ENCODE assay signal across 8 cellular contexts in the genomic region with DNA sequence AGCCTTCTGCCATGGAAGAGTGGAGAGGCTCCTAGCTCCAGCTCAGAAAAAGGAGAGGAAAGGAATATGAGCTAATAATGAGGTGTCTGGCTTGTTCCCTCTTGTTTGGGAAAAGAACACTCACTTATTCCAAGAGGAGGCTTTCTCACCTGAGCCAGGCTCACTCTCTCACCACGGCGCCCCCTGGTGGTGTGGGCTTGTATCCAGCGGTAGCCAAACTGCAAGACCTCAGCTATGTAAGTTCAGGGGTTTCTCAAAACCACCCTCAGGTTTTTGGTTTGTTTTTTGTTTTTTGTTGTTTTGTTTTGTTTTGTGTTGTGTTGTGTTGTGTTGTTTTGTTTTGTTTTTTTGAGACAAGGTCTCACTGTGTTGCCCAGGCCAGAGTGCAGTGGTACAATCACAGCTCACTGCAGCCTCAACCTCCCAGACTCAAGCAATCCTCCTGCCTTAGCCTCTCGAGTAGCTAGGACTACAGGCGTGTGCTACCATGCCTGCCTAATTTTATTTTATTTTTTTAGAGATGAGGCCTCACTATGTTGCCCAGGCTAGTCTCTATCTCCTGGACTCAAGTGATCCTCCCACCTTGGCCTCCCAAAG.
DNase-seq lines count a peak whose midpoint lies in the region; ATAC-seq and TF ChIP-seq lines count a peak whose summit lies in the region.

No MANE protein-coding gene starts in this region.

- H3K36me3 Mint-ChIP-seq in Caco-2 (ENCODE audit: insufficient read depth, unreplicated experiment) (no peaks in the 10 kb centered on the region), progenitor cell of endocrine pancreas (ENCODE audit: insufficient read depth) (no peaks in the 10 kb centered on the region)
- H3K36me3 Mint-ChIP-seq in activated T-helper 1 cell treated with anti-CD3 and anti-CD28 coated beads, Interleukin-12 subunit alpha, Interleukin-12 subunit beta, Interleukin-2, Interleukin-4 antibody, amounts not matched to agents 30 ng/mL and 10 ng/mL and 1 ng/mL, durations not matched to agents 14 hours and 24 hours and 36 hours (ENCODE audit: low read depth), result no peaks in the 10 kb centered on the region

- H3K9ac ChIP-seq in OCI-LY3 (ENCODE audit: low read length), result no peak overlapping the region

- no TSS peak for BruUV-seq in Caco-2 (replicated peaks; lab: Mats Ljungman, UMichigan)

- DNase-seq in Caco-2 (peak; percentile 76 to 87), foreskin keratinocyte (peak; percentile 6 to 20), progenitor cell of endocrine pancreas (ENCODE audit: low spot score, unreplicated experiment) (peak; percentile 84)
- DNase-seq in activated T-helper 1 cell treated with anti-CD3 and anti-CD28 coated beads, Interleukin-12 subunit alpha, Interleukin-12 subunit beta, Interleukin-2, Interleukin-4 antibody, amounts not matched to agents 30 ng/mL and 10 ng/mL and 1 ng/mL, durations not matched to agents 14 hours and 24 hours and 36 hours (ENCODE audit: low spot score), result peak; percentile 42

- no peak overlapping the region for H3K27ac ChIP-seq in OCI-LY3 (ENCODE audit: low read length)
- no peak overlapping the region for H3K27ac ChIP-seq in foreskin keratinocyte

- CTCF ChIA-PET in Caco-2 (lab: Charles Lee), result interaction anchor here (0.6 to 1.5 kb wide), 12 partner anchors 9 to 325 kb away, joined by 3 to 10 read pairs (median 4); no protein-coding TSS in a partner anchor

- H3K4me2 ChIP-seq in OCI-LY3 (ENCODE audit: low read length), result no peak overlapping the region

- no peaks in the 10 kb centered on the region for H3K27me3 Mint-ChIP-seq in Caco-2 (ENCODE audit: insufficient read depth, unreplicated experiment)
- peaks cover 4% of the 10 kb centered on the region for H3K27me3 Mint-ChIP-seq in activated T-helper 1 cell treated with anti-CD3 and anti-CD28 coated beads, Interleukin-12 subunit alpha, Interleukin-12 subunit beta, Interleukin-2, Interleukin-4 antibody, amounts not matched to agents 30 ng/mL and 10 ng/mL and 1 ng/mL, durations not matched to agents 14 hours and 24 hours and 36 hours (ENCODE audit: insufficient read depth)
- H3K27me3 Mint-ChIP-seq in progenitor cell of endocrine pancreas, result peaks cover 14% of the 10 kb centered on the region

- ATAC-seq in HG02610 (IDR thresholded peaks at IDR 0.05; ENCODE audit: unreplicated experiment), result peak; percentile 51
- peak; percentile 46 for ATAC-seq in foreskin keratinocyte
- no peak for ATAC-seq in HG03565 (IDR thresholded peaks at IDR 0.05; ENCODE audit: unreplicated experiment)
- no peak for ATAC-seq in HG03457 (IDR thresholded peaks at IDR 0.05; ENCODE audit: unreplicated experiment)

- POLR2A ChIA-PET in Caco-2 (lab: Charles Lee), result no interaction called here

- H3K9me3 ChIP-seq in Caco-2 (no peaks in the 10 kb centered on the region), OCI-LY3 (ENCODE audit: insufficient read depth, low read length) (no peaks in the 10 kb centered on the region)

- peak; percentile 88 to 93 for TF ChIP-seq CTCF in Caco-2 (IDR thresholded peaks at IDR 0.05; ENCODE audit: insufficient read depth in 1 of 2, low read depth in 1 of 2, low read length in 1 of 2, severe bottlenecking in 1 of 2, unreplicated experiment in 1 of 2)
- TF ChIP-seq CTCF in OCI-LY3 (IDR thresholded peaks at IDR 0.05; ENCODE audit: low read depth, low read length), result peak; percentile 87
- TF ChIP-seq CTCF in foreskin keratinocyte (conservative IDR thresholded peaks at IDR 0.05), result peak; percentile 69
- TF ChIP-seq CTCF in progenitor cell of endocrine pancreas (IDR thresholded peaks at IDR 0.05; ENCODE audit: unreplicated experiment), result peak; percentile 92

- H3K27me3 ChIP-seq in Caco-2 (replicated peaks; ENCODE audit: control insufficient read depth, insufficient read depth, low read length) (no peaks in the 10 kb centered on the region), OCI-LY3 (ENCODE audit: low read depth, low read length) (peaks cover 19% of the 10 kb centered on the region), foreskin keratinocyte (no peaks in the 10 kb centered on the region)

- no peaks in the 10 kb centered on the region for H3K36me3 ChIP-seq in Caco-2 (ENCODE audit: control insufficient read depth, insufficient read depth, low read length)
- no peaks in the 10 kb centered on the region for H3K36me3 ChIP-seq in OCI-LY3 (replicated peaks; ENCODE audit: low read depth, low read length)

- H3K79me2 ChIP-seq in OCI-LY3 (ENCODE audit: low read length), result no peaks in the 10 kb centered on the region

- H3K9me3 Mint-ChIP-seq in Caco-2 (ENCODE audit: unreplicated experiment) (no peaks in the 10 kb centered on the region), progenitor cell of endocrine pancreas (ENCODE audit: low read depth) (peaks cover 3% of the 10 kb centered on the region)
- H3K9me3 Mint-ChIP-seq in activated T-helper 1 cell treated with anti-CD3 and anti-CD28 coated beads, Interleukin-12 subunit alpha, Interleukin-12 subunit beta, Interleukin-2, Interleukin-4 antibody, amounts not matched to agents 30 ng/mL and 10 ng/mL and 1 ng/mL, durations not matched to agents 14 hours and 24 hours and 36 hours, result no peaks in the 10 kb centered on the region

- H3K4me1 Mint-ChIP-seq in Caco-2 (ENCODE audit: low read depth, unreplicated experiment) (no peaks in the 10 kb centered on the region), progenitor cell of endocrine pancreas (ENCODE audit: low read depth) (no peaks in the 10 kb centered on the region)
- no peaks in the 10 kb centered on the region for H3K4me1 Mint-ChIP-seq in activated T-helper 1 cell treated with anti-CD3 and anti-CD28 coated beads, Interleukin-12 subunit alpha, Interleukin-12 subunit beta, Interleukin-2, Interleukin-4 antibody, amounts not matched to agents 30 ng/mL and 10 ng/mL and 1 ng/mL, durations not matched to agents 14 hours and 24 hours and 36 hours (ENCODE audit: low read depth)

- no peak overlapping the region for H3K27ac Mint-ChIP-seq in Caco-2 (ENCODE audit: unreplicated experiment)
- H3K27ac Mint-ChIP-seq in activated T-helper 1 cell treated with anti-CD3 and anti-CD28 coated beads, Interleukin-12 subunit alpha, Interleukin-12 subunit beta, Interleukin-2, Interleukin-4 antibody, amounts not matched to agents 30 ng/mL and 10 ng/mL and 1 ng/mL, durations not matched to agents 14 hours and 24 hours and 36 hours, result no peak overlapping the region
- H3K27ac Mint-ChIP-seq in progenitor cell of endocrine pancreas, result no peak overlapping the region

- H3K4me3 Mint-ChIP-seq in Caco-2 (ENCODE audit: unreplicated experiment) (no peak overlapping the region), progenitor cell of endocrine pancreas (ENCODE audit: low read depth) (no peak overlapping the region)
- no peak overlapping the region for H3K4me3 Mint-ChIP-seq in activated T-helper 1 cell treated with anti-CD3 and anti-CD28 coated beads, Interleukin-12 subunit alpha, Interleukin-12 subunit beta, Interleukin-2, Interleukin-4 antibody, amounts not matched to agents 30 ng/mL and 10 ng/mL and 1 ng/mL, durations not matched to agents 14 hours and 24 hours and 36 hours

- H3K4me1 ChIP-seq in Caco-2, result no peaks in the 10 kb centered on the region
- no peaks in the 10 kb centered on the region for H3K4me1 ChIP-seq in OCI-LY3 (ENCODE audit: low read length)
- H3K4me1 ChIP-seq in foreskin keratinocyte, result no peaks in the 10 kb centered on the region

- H3K4me3 ChIP-seq in Caco-2 (ENCODE audit: low read depth, low read length) (no peak overlapping the region), OCI-LY3 (ENCODE audit: low read length) (no peak overlapping the region)

- no peak overlapping the region for H2AFZ ChIP-seq in OCI-LY3 (ENCODE audit: low read depth, low read length)

- intact Hi-C loops in Caco-2 (cut with micrococcal nuclease; ENCODE audit: unreplicated experiment), result loop anchor here (1.0 to 10.0 kb wide), 2 partner anchors 313 to 451 kb away; no protein-coding TSS in a partner anchor
- intact Hi-C loops in activated T-helper 1 cell treated with anti-CD3 and anti-CD28 coated beads, Interleukin-12 subunit alpha, Interleukin-12 subunit beta, Interleukin-2, Interleukin-4 antibody, amounts not matched to agents 30 ng/mL and 10 ng/mL and 1 ng/mL, durations not matched to agents 14 hours and 24 hours and 36 hours (cut with micrococcal nuclease), result loop anchor here (2.0 kb wide), 1 partner anchor 95 kb away; no protein-coding TSS in a partner anchor

- H4K20me1 ChIP-seq in OCI-LY3 (ENCODE audit: insufficient read depth, low read length), result no peaks in the 10 kb centered on the region

Comparison
In these comparisons a context has a peak if more than half of its experiments do, and no peak if none do; other contexts are left out.
1. DNase-seq: peak in every context shown above with its lines; median percentile 84 in progenitor cell of endocrine pancreas; 82 in Caco-2; 42 in activated T-helper 1 cell treated with anti-CD3 and anti-CD28 coated beads, Interleukin-12 subunit alpha, Interleukin-12 subunit beta, Interleukin-2, Interleukin-4 antibody, amounts not matched to agents 30 ng/mL and 10 ng/mL and 1 ng/mL, durations not matched to agents 14 hours and 24 hours and 36 hours; 13 in foreskin keratinocyte.
2. ATAC-seq: peak in HG02610 (single experiment) and foreskin keratinocyte (single experiment); none in HG03565 (single experiment) and HG03457 (single experiment).
3. Peak in every context shown above with its lines, with median percentiles within 50 percentile points of each other: CTCF ChIP-seq.